13 cellular contexts compared by ENCODE assay signal in genomic region chr3:11522953-11523792, GRCh38.
DNase-seq lines count a peak whose midpoint lies in the region; ATAC-seq and TF ChIP-seq lines count a peak whose summit lies in the region.
"Had no signal": no experiment of that assay in that cellular context is flagged by ENCODE, and none has a peak within 500 bp of the region (broad histone marks: within the 10 kb centered on the region; RNA-seq: fewer than 3 reads in every experiment).

No MANE protein-coding gene starts in this region.

- H3K27me3 Mint-ChIP-seq in chondrocyte (ENCODE audit: low read depth) = no peaks in the 10 kb centered on the region

- H3K9me3 Mint-ChIP-seq in chondrocyte (ENCODE audit: low read depth) = peaks cover 3% of the 10 kb centered on the region
- H3K9me3 Mint-ChIP-seq: activated T-helper 2 cell treated with anti-CD3 and anti-CD28 coated beads, Interferon-gamma antibody, Interleukin-2, Interleukin-4, amounts not matched to agents 10 μg/mL and 5 μg/mL and 100 μg/mL, durations not matched to agents 14 hours and 24 hours and 36 hours had no signal

- H3K4me3 Mint-ChIP-seq in chondrocyte (ENCODE audit: unreplicated experiment) = no peak overlapping the region
- H3K4me3 Mint-ChIP-seq: activated CD8-positive, alpha-beta T cell treated with anti-CD3 and anti-CD28 coated beads, Interleukin-2, amount 10 ng/mL, durations not matched to agents 7 days and 5 days had no signal

- TF ChIP-seq CTCF in chondrocyte (IDR thresholded peaks at IDR 0.05) = no peak
- TF ChIP-seq CTCF in tibial nerve (IDR thresholded peaks at IDR 0.05) = no peak

- TF ChIP-seq EP300 in tibial nerve (IDR thresholded peaks at IDR 0.05) = peak in 1 of 2 donors; percentile 36

- no peak for ATAC-seq in HG03196 (IDR thresholded peaks at IDR 0.05; ENCODE audit: unreplicated experiment)
- no peak for ATAC-seq in GM21737 (IDR thresholded peaks at IDR 0.05; ENCODE audit: unreplicated experiment)
- ATAC-seq: activated CD8-positive, alpha-beta T cell treated with anti-CD3 and anti-CD28 coated beads, Interleukin-2, amount 10 ng/mL, durations not matched to agents 7 days and 5 days had no signal

- peaks cover 5% of the 10 kb centered on the region for H3K4me1 ChIP-seq in mesodermal cell (ENCODE audit: control insufficient read depth, insufficient read depth, low read length, poor library complexity, severe bottlenecking)
- peaks cover 0 to 26% (median 5%) of the 10 kb centered on the region in 4 donors for H3K4me1 ChIP-seq in tibial nerve

- H3K9me3 ChIP-seq in mesodermal cell (ENCODE audit: control insufficient read depth, low read length) = peaks cover 4% of the 10 kb centered on the region
- no peaks in the 10 kb centered on the region for H3K9me3 ChIP-seq in tibial nerve

- no peaks in the 10 kb centered on the region for H3K27me3 ChIP-seq in tibial nerve

- TF ChIP-seq POLR2A in tibial nerve (IDR thresholded peaks at IDR 0.05) = no peak

- peak; percentile 6 for DNase-seq in NCI-H2171 treated with DMSO at 0.1 percent for 48 hours (lab: John Stamatoyannopoulos, UW)
- no peak for DNase-seq in NCI-H2171 (lab: John Stamatoyannopoulos, UW)
- DNase-seq in chondrocyte (ENCODE audit: low spot score) = no peak
- DNase-seq in tibial nerve (ENCODE audit: low spot score in 2 of 2) = no peak
- DNase-seq in Ammon's horn (ENCODE audit: low spot score) = no peak
- DNase-seq: activated CD8-positive, alpha-beta T cell treated with anti-CD3 and anti-CD28 coated beads, Interleukin-2, amount 10 ng/mL, durations not matched to agents 7 days and 5 days; NCI-H1048; NCI-H526 treated with DMSO at 0.1 percent for 48 hours; SHP77 treated with DMSO at 0.1 percent for 48 hours had no signal

- peak overlapping the region; percentile 77 for H3K27ac Mint-ChIP-seq in chondrocyte (ENCODE audit: unreplicated experiment)
- H3K27ac Mint-ChIP-seq: activated CD8-positive, alpha-beta T cell treated with anti-CD3 and anti-CD28 coated beads, Interleukin-2, amount 10 ng/mL, durations not matched to agents 7 days and 5 days; activated T-helper 2 cell treated with anti-CD3 and anti-CD28 coated beads, Interferon-gamma antibody, Interleukin-2, Interleukin-4, amounts not matched to agents 10 μg/mL and 5 μg/mL and 100 μg/mL, durations not matched to agents 14 hours and 24 hours and 36 hours had no signal

- peaks cover 1% of the 10 kb centered on the region for H3K36me3 Mint-ChIP-seq in chondrocyte (ENCODE audit: low read depth)

- peaks cover 42% of the 10 kb centered on the region for H3K4me1 Mint-ChIP-seq in chondrocyte (ENCODE audit: low read depth)

- WGBS in mesodermal cell (ENCODE audit: insufficient coverage in 2 of 2), 2 experiments = 85 to 100% methylated on average over 6 of the region's 12 CpGs
- WGBS in tibial nerve, 2 donors = 54 to 61% methylated on average over 12 of the region's 12 CpGs

- H3K27ac ChIP-seq in mesodermal cell (ENCODE audit: low read depth, low read length, severe bottlenecking) (peak overlapping the region; percentile 64), tibial nerve (peak overlapping the region in 3 of 4 donors; percentile 36 to 76 (median 63))

- no peaks in the 10 kb centered on the region for H3K36me3 ChIP-seq in mesodermal cell (ENCODE audit: control insufficient read depth, insufficient read depth, low read length)
- H3K36me3 ChIP-seq in tibial nerve = no peaks in the 10 kb centered on the region

- H3K4me3 ChIP-seq in mesodermal cell (ENCODE audit: extremely low read depth, insufficient read depth, low read length, poor library complexity, severe bottlenecking) (no peak overlapping the region), tibial nerve (no peak overlapping the region)
